Comparison of ENCODE assay signal across 21 cellular contexts in genomic region chr13:82634946-82635345, GRCh38.
"Had no signal": no experiment of that assay in that cellular context is flagged by ENCODE, and none has a peak within 500 bp of the region (broad histone marks: within the 10 kb centered on the region; RNA-seq: fewer than 3 reads in every experiment).

No MANE protein-coding gene starts in this region.

- H3K36me3 ChIP-seq: colonic mucosa, prostate gland, tibial artery had no signal

- H3K4me1 ChIP-seq: colonic mucosa, prostate gland, tibial artery had no signal

- H3K27ac ChIP-seq: colonic mucosa, prostate gland, tibial artery had no signal

- H3K4me3 ChIP-seq: colonic mucosa, prostate gland, tibial artery had no signal

- FAIRE-seq: kidney, urothelium cell line had no signal

- ATAC-seq: activated CD4-positive, CD25-positive, alpha-beta regulatory T cell treated with anti-CD3 and anti-CD28 coated beads, Interleukin-2, amount 50 U/mL, for 24 hours; activated CD8-positive, alpha-beta T cell treated with anti-CD3 and anti-CD28 coated beads, Interleukin-2, amount 10 ng/mL, durations not matched to agents 7 days and 5 days; left lobe of liver; right cardiac atrium had no signal

- H3K27me3 ChIP-seq: colonic mucosa, tibial artery had no signal

- DNase-seq: activated CD4-positive, alpha-beta T cell treated with anti-CD3 and anti-CD28 coated beads, Interleukin-2, amount 10 ng/mL, durations not matched to agents 7 days and 5 days; activated CD8-positive, alpha-beta T cell treated with anti-CD3 and anti-CD28 coated beads, Interleukin-2, amount 10 ng/mL, durations not matched to agents 7 days and 5 days; activated naive CD4-positive, alpha-beta T cell treated with Interleukin-2 at 50 U/mL for 16 hours; activated naive CD8-positive, alpha-beta T cell treated with anti-CD3 and anti-CD28 coated beads, Interleukin-2, amount 10 ng/mL, durations not matched to agents 7 days and 5 days; activated T-cell treated with anti-CD3 and anti-CD28 coated beads, Interleukin-2, amount 50 U/mL, for 24 hours; amygdala; colonic mucosa; erythroblast; head of caudate nucleus; kidney; occipital lobe; right cardiac atrium; stimulated activated CD4-positive, alpha-beta T cell treated with anti-CD3 and anti-CD28 coated beads, Interleukin-2, amount 100 ng/mL, for 24 hours; stimulated activated naive CD4-positive, alpha-beta T cell treated with Interleukin-2 at 50 U/mL for 16 hours; substantia nigra; T-helper 1 cell; tibial artery had no signal

- H3K9me3 ChIP-seq: colonic mucosa, prostate gland, tibial artery had no signal
